In genomic region chr5:11904270-11904906, GRCh38 we compare ENCODE assay signal across 8 cellular contexts. TPM values are rescaled to one million over a fixed set of nuclear protein-coding genes. Genes with fewer than 3 reads are reported as not detected.
A peak's percentile ranks its signal among the peaks of the same experiment; 100 is the strongest.
DNase-seq lines count a peak whose midpoint lies in the region; ATAC-seq, FAIRE-seq and TF ChIP-seq lines count a peak whose summit lies in the region.

A gene with protein sequence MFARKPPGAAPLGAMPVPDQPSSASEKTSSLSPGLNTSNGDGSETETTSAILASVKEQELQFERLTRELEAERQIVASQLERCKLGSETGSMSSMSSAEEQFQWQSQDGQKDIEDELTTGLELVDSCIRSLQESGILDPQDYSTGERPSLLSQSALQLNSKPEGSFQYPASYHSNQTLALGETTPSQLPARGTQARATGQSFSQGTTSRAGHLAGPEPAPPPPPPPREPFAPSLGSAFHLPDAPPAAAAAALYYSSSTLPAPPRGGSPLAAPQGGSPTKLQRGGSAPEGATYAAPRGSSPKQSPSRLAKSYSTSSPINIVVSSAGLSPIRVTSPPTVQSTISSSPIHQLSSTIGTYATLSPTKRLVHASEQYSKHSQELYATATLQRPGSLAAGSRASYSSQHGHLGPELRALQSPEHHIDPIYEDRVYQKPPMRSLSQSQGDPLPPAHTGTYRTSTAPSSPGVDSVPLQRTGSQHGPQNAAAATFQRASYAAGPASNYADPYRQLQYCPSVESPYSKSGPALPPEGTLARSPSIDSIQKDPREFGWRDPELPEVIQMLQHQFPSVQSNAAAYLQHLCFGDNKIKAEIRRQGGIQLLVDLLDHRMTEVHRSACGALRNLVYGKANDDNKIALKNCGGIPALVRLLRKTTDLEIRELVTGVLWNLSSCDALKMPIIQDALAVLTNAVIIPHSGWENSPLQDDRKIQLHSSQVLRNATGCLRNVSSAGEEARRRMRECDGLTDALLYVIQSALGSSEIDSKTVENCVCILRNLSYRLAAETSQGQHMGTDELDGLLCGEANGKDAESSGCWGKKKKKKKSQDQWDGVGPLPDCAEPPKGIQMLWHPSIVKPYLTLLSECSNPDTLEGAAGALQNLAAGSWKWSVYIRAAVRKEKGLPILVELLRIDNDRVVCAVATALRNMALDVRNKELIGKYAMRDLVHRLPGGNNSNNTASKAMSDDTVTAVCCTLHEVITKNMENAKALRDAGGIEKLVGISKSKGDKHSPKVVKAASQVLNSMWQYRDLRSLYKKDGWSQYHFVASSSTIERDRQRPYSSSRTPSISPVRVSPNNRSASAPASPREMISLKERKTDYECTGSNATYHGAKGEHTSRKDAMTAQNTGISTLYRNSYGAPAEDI (N-terminal part only) (minus strand): TSS chr5:11904446. CDS start chr5:11903853, 593 bp downstream.

- peak; percentile 61 for TF ChIP-seq RAD21 in neural cell (conservative IDR thresholded peaks at IDR 0.05)

- dilution Hi-C loops in endothelial cell of umbilical vein (cut with MboI; ENCODE audit: extremely low pct_ligation_motif_present, low sequenced_read_pairs), result no loop called here

- no peak within 1 kb of the TSS for H3K9ac ChIP-seq in endothelial cell of umbilical vein (replicated peaks; ENCODE audit: extremely low read depth, insufficient read depth, low read length)
- peak within 1 kb of the TSS; percentile 88 for H3K9ac ChIP-seq in neural cell (ENCODE audit: low read length)

- H3K27me3 ChIP-seq in BE2C (peaks cover 33% of the 10 kb centered on the region), GM23338 (ENCODE audit: insufficient read depth) (peaks cover 50% of the 10 kb centered on the region), endothelial cell of umbilical vein (ENCODE audit: control insufficient read depth in 2 of 2, insufficient read depth in 2 of 2, low read length in 2 of 2) (peaks cover 16 to 27% of the 10 kb centered on the region in 2 experiments), neural cell (ENCODE audit: insufficient read depth, low read depth, low read length) (no peaks in the 10 kb centered on the region)

- H2AFZ ChIP-seq in GM23338 (peak within 1 kb of the TSS; percentile 98), endothelial cell of umbilical vein (ENCODE audit: low read depth, low read length) (no peak within 1 kb of the TSS), neural cell (ENCODE audit: low read depth, low read length) (peak within 1 kb of the TSS; percentile 69)

- no peaks in the 10 kb centered on the region for H3K36me3 ChIP-seq in BE2C
- H3K36me3 ChIP-seq in GM23338 (ENCODE audit: insufficient read depth), result no peaks in the 10 kb centered on the region
- no peaks in the 10 kb centered on the region for H3K36me3 ChIP-seq in endothelial cell of umbilical vein (ENCODE audit: control insufficient read depth in 2 of 2, extremely low read depth in 1 of 2, insufficient read depth in 2 of 2, low read length in 2 of 2)
- no peaks in the 10 kb centered on the region for H3K36me3 ChIP-seq in neural cell (ENCODE audit: insufficient read depth, low read length)

- H3K27ac Mint-ChIP-seq in GM23338, result no peak within 1 kb of the TSS

- peak within 1 kb of the TSS; percentile 70 for H3K4me3 Mint-ChIP-seq in GM23338

- peak; percentile 43 for TF ChIP-seq EP300 in neural cell (conservative IDR thresholded peaks at IDR 0.05; ENCODE audit: poor library complexity, severe bottlenecking)

- H3K9me1 ChIP-seq in endothelial cell of umbilical vein (replicated peaks; ENCODE audit: control insufficient read depth, extremely low read depth, insufficient read depth, low read length), result no peaks in the 10 kb centered on the region

- H3K4me3 ChIP-seq in BE2C (ENCODE audit: low read depth, low read length) (peak within 1 kb of the TSS; percentile 25), GM23338 (peak within 1 kb of the TSS; percentile 80), endothelial cell of umbilical vein (replicated peaks in 1 of 3; ENCODE audit: insufficient read depth in 1 of 3, low read depth in 1 of 3, low read length in 3 of 3) (no peak within 1 kb of the TSS), neural cell (ENCODE audit: low read length) (peak within 1 kb of the TSS; percentile 81)

- FAIRE-seq in endothelial cell of umbilical vein (lab: Jason Lieb, UNC), result no peak

- no peaks in the 10 kb centered on the region; the same call in 1 of the 2 replicates for H4K20me1 ChIP-seq in GM23338 (replicated peaks; ENCODE audit: insufficient read depth)
- no peaks in the 10 kb centered on the region for H4K20me1 ChIP-seq in endothelial cell of umbilical vein (replicated peaks; ENCODE audit: control insufficient read depth, extremely low read depth, insufficient read depth, low read length)
- no peaks in the 10 kb centered on the region for H4K20me1 ChIP-seq in neural cell (ENCODE audit: insufficient read depth)

- peak; percentile 64 for DNase-seq in BE2C
- DNase-seq in GM23338 (ENCODE audit: low spot score), result peak; percentile 94
- peak; percentile 28 for DNase-seq in NCI-H748 treated with DMSO at 0.1 percent for 48 hours (lab: John Stamatoyannopoulos, UW)
- DNase-seq in endothelial cell of umbilical vein (ENCODE audit: low read depth, low spot score), result peak; percentile 1
- no peak for DNase-seq in cortex of kidney (lab: John Stamatoyannopoulos, UW)
- DNase-seq in SKM-1 (lab: John Stamatoyannopoulos, UW; ENCODE audit: unreplicated experiment), result no peak

- no TSS peak for BruUV-seq in endothelial cell of umbilical vein (replicated peaks; lab: Mats Ljungman, UMichigan)

- H3K9me2 ChIP-seq in GM23338 (ENCODE audit: insufficient read depth) (no peaks in the 10 kb centered on the region), neural cell (ENCODE audit: insufficient read depth, low read length) (no peaks in the 10 kb centered on the region)

- H3K4me1 ChIP-seq in BE2C, result no peaks in the 10 kb centered on the region
- peaks cover 35% of the 10 kb centered on the region for H3K4me1 ChIP-seq in GM23338 (ENCODE audit: insufficient read depth)
- no peaks in the 10 kb centered on the region for H3K4me1 ChIP-seq in endothelial cell of umbilical vein (ENCODE audit: control insufficient read depth, extremely low read depth, insufficient read depth, low read length)

- no peaks in the 10 kb centered on the region for H3F3A ChIP-seq in GM23338 (replicated peaks; ENCODE audit: low read depth)
- no peaks in the 10 kb centered on the region for H3F3A ChIP-seq in neural cell (ENCODE audit: insufficient read depth, low read length, poor library complexity, severe bottlenecking)

- peaks cover 35% of the 10 kb centered on the region for H3K4me1 Mint-ChIP-seq in GM23338

- H3K9me3 ChIP-seq in BE2C (no peaks in the 10 kb centered on the region), endothelial cell of umbilical vein (replicated peaks; ENCODE audit: control insufficient read depth, insufficient read depth, low read length) (no peaks in the 10 kb centered on the region), neural cell (ENCODE audit: low read length) (no peaks in the 10 kb centered on the region)

- CTCF ChIA-PET in endothelial cell of umbilical vein (lab: Charles Lee), result no interaction called here

- H3K4me2 ChIP-seq in GM23338 (peak within 1 kb of the TSS; percentile 95), endothelial cell of umbilical vein (ENCODE audit: insufficient read depth, low read length) (no peak within 1 kb of the TSS), neural cell (ENCODE audit: low read length) (peak within 1 kb of the TSS; percentile 75)

- intact Hi-C loops in endothelial cell of umbilical vein (cut with micrococcal nuclease), result no loop called here

- POLR2A ChIA-PET in endothelial cell of umbilical vein (lab: Charles Lee), result no interaction called here

- ATAC-seq in GM23338 (peak; percentile 94), GM19328 (IDR thresholded peaks at IDR 0.05; ENCODE audit: unreplicated experiment) (no peak)

- no peak for TF ChIP-seq POLR2A in endothelial cell of umbilical vein (IDR thresholded peaks at IDR 0.05; ENCODE audit: low read depth, low read length)

- H3K27ac ChIP-seq in GM23338 (ENCODE audit: low read depth) (no peak within 1 kb of the TSS), endothelial cell of umbilical vein (ENCODE audit: insufficient read depth, low read depth, low read length) (no peak within 1 kb of the TSS), neural cell (ENCODE audit: low read length) (peak within 1 kb of the TSS; percentile 94)

- H3K27me3 Mint-ChIP-seq in GM23338 (ENCODE audit: insufficient read depth, low read depth, poor library complexity), result peaks cover 24% of the 10 kb centered on the region

- no peak for TF ChIP-seq CTCF in BE2C (IDR thresholded peaks at IDR 0.05; ENCODE audit: low read depth, low read length)
- TF ChIP-seq CTCF in GM23338 (conservative IDR thresholded peaks at IDR 0.05; ENCODE audit: low read depth in 2 of 2), result no peak
- TF ChIP-seq CTCF in endothelial cell of umbilical vein (IDR thresholded peaks at IDR 0.05; ENCODE audit: extremely low read depth in 1 of 2, insufficient read depth in 1 of 2, low read depth in 1 of 2, low read length in 2 of 2), result no peak
- TF ChIP-seq CTCF in neural cell (IDR thresholded peaks at IDR 0.05; ENCODE audit: poor library complexity, severe bottlenecking), result no peak

- no peaks in the 10 kb centered on the region for H3K9me3 Mint-ChIP-seq in GM23338

- H3K79me2 ChIP-seq in GM23338 (replicated peaks; ENCODE audit: insufficient read depth) (peaks cover 29% of the 10 kb centered on the region), endothelial cell of umbilical vein (ENCODE audit: control insufficient read depth, insufficient read depth, low read length) (no peaks in the 10 kb centered on the region), neural cell (replicated peaks; ENCODE audit: insufficient read depth, low read length) (peaks cover 35% of the 10 kb centered on the region)

- H3K36me3 Mint-ChIP-seq in GM23338 (ENCODE audit: low read depth), result no peaks in the 10 kb centered on the region

TF ChIP-seq in endothelial cell of umbilical vein, 7 proteins besides CTCF, POLR2A, EP300 and RAD21 (continues in another document):
- TF ChIP-seq JUN (IDR thresholded peaks at IDR 0.05; ENCODE audit: borderline replicate concordance, insufficient read depth, insufficient read length, low read depth), result no peak

TF ChIP-seq in neural cell, 6 proteins besides CTCF, POLR2A, EP300 and RAD21 (continues in another document):
- peak; percentile 42 for TF ChIP-seq POLR2AphosphoS5 (IDR thresholded peaks at IDR 0.05)
- TF ChIP-seq EZH2 (IDR thresholded peaks at IDR 0.05; ENCODE audit: borderline replicate concordance, insufficient read depth, low read length, poor library complexity, severe bottlenecking), result no peak

RNA-seq across cellular contexts. Expression of the gene that starts here (rescaled TPM):
- 0.59 TPM for polyA plus RNA-seq in BE2C (2012; ENCODE audit: insufficient read depth, insufficient read length, low read depth)
- 6.6 and 7.0 TPM in 2 replicates for total RNA-seq in GM23338 (2014; rRNA removed; shearing (Covaris generic))
- polyA plus RNA-seq in GM23338 (2016; fragmentation: Nextera tagmentation; extraction: Ambion mirVana) (4.3 and 5.1 TPM in 2 replicates), endothelial cell of umbilical vein (not detected in 2 replicates), neural cell (67.0 and 67.6 TPM in 2 replicates)
- not detected in 2 replicates for total RNA-seq in endothelial cell of umbilical vein
- not detected in 2 replicates for polyA plus RNA-seq in endothelial cell of umbilical vein (2011; cell fraction: cytosol; rRNA removed)
- polyA plus RNA-seq in endothelial cell of umbilical vein (2011; cell fraction: nucleus; rRNA removed), result not detected in 2 replicates
- polyA plus RNA-seq in endothelial cell of umbilical vein (2012), result not detected in 2 replicates
- polyA minus RNA-seq in endothelial cell of umbilical vein (not detected in 2 replicates), neural cell (117 and 133 TPM in 2 replicates)
- not detected for polyA minus RNA-seq in endothelial cell of umbilical vein (2011; cell fraction: cytosol; rRNA and poly(A)+ RNA removed)
- polyA minus RNA-seq in endothelial cell of umbilical vein (2011; cell fraction: nucleus; rRNA and poly(A)+ RNA removed), result not detected in 2 replicates

Comparison
In these comparisons a context has a peak if more than half of its experiments do, and no peak if none do; other contexts are left out.
1. RNA of the gene that starts here (polyA plus RNA-seq): 67.0 to 67.6 TPM in neural cell; 4.3 to 5.1 TPM in GM23338 and not detected in endothelial cell of umbilical vein; every median in the first group is over 10 times any median in the second.
2. Peak in DNase-seq in endothelial cell of umbilical vein; RNA of the gene not detected or under 1 TPM.
3. DNase-seq: peak in BE2C (single experiment), GM23338 (single experiment) and NCI-H748 treated with DMSO at 0.1 percent for 48 hours (single experiment); none in cortex of kidney (single experiment) and SKM-1 (single experiment).
4. H3K4me3 ChIP-seq: peak in BE2C (single experiment), GM23338 (single experiment) and neural cell (single experiment); none in endothelial cell of umbilical vein (0 of 3).